In the genomic region with DNA sequence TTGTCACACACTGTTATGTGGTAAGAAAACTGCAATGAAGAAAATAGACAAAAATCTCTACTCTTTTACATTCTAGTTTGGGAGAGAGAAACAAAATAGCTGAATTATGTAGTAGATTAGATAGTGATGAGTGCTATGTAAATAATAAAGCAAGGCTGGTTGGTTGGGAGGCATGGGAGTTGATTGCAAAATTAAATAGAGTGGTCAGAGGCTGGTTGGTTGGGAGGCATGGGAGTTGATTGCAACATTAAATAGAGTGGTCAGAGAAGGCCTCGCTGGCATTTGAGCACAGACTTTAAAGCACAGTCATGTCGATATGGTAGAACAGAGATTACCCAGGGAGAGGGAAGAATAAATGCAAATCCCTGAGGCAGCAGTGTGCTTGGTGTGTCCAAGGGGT, we compare ENCODE assay signal across 16 cellular contexts. TPM values are rescaled to one million over a fixed set of nuclear protein-coding genes. Genes with fewer than 3 reads are reported as not detected.
DNase-seq lines count a peak whose midpoint lies in the region; ATAC-seq, FAIRE-seq and TF ChIP-seq lines count a peak whose summit lies in the region.
"Had no signal": no experiment of that assay in that cellular context is flagged by ENCODE, and none has a peak within 500 bp of the region (broad histone marks: within the 10 kb centered on the region; RNA-seq: fewer than 3 reads in every experiment).

No MANE protein-coding gene starts in this region.

- peak; percentile 87 for FAIRE-seq in HTR-8/SVneo (lab: Jason Lieb, UNC)

- H3K9me3 Mint-ChIP-seq in stimulated activated naive B cell treated with anti-CD40 and anti-IgM and Interleukin-4, amounts not matched to agents 10 μg/mL and 1 μg/mL and 100 μg/mL, for 72 hours, result peaks cover 0 to 4% of the 10 kb centered on the region in 2 donors

- no peaks in the 10 kb centered on the region for H3K9me2 ChIP-seq in SK-N-SH

- ATAC-seq in stimulated activated naive B cell treated with anti-CD40 and anti-IgM and Interleukin-4, amounts not matched to agents 10 μg/mL and 1 μg/mL and 100 μg/mL, for 72 hours (replicated peaks), result no peak
- no peak for ATAC-seq in HG03521 (IDR thresholded peaks at IDR 0.05; ENCODE audit: unreplicated experiment)
- ATAC-seq: CD8-positive, alpha-beta T cell; Panc1 had no signal

- H3K9ac ChIP-seq in liver (ENCODE audit: low read depth in 1 of 2, low read length in 2 of 2), result no peak overlapping the region
- no peak overlapping the region for H3K9ac ChIP-seq in SK-N-SH

- H3K36me3 Mint-ChIP-seq in stimulated activated naive B cell treated with anti-CD40 and anti-IgM and Interleukin-4, amounts not matched to agents 10 μg/mL and 1 μg/mL and 100 μg/mL, for 72 hours, result peaks cover 43 to 49% of the 10 kb centered on the region in 2 donors

- peaks cover 11% of the 10 kb centered on the region for H3K79me2 ChIP-seq in SK-N-SH (ENCODE audit: insufficient read depth)

- CTCF ChIA-PET in SK-N-SH (lab: Yijun Ruan, JAX), result interaction anchor here (0.7 kb wide), 1 partner anchor 38 kb away, joined by 3 read pairs; no protein-coding TSS in a partner anchor

- TF ChIP-seq CTCF in liver (IDR thresholded peaks at IDR 0.05; ENCODE audit: low read depth, low read length, missing input control) (no peak), SK-N-SH (IDR thresholded peaks at IDR 0.05) (no peak)

- H3F3A ChIP-seq in SK-N-SH (replicated peaks; ENCODE audit: insufficient read depth), result peaks cover 16% of the 10 kb centered on the region

- H2AFZ ChIP-seq in SK-N-SH (ENCODE audit: low read depth), result no peak overlapping the region

- no peaks in the 10 kb centered on the region for H3K27me3 Mint-ChIP-seq in stimulated activated naive B cell treated with anti-CD40 and anti-IgM and Interleukin-4, amounts not matched to agents 10 μg/mL and 1 μg/mL and 100 μg/mL, for 72 hours

- H3K27me3 ChIP-seq in liver (ENCODE audit: control insufficient read depth in 4 of 4, insufficient read depth in 4 of 4, low read length in 3 of 4) (no peaks in the 10 kb centered on the region), SK-N-SH (ENCODE audit: insufficient read depth) (no peaks in the 10 kb centered on the region)
- H3K27me3 ChIP-seq: BE2C had no signal

- no peak overlapping the region for H3K4me3 Mint-ChIP-seq in stimulated activated naive B cell treated with anti-CD40 and anti-IgM and Interleukin-4, amounts not matched to agents 10 μg/mL and 1 μg/mL and 100 μg/mL, for 72 hours
- H3K4me3 Mint-ChIP-seq: CD8-positive, alpha-beta T cell had no signal

- TF ChIP-seq EP300 in SK-N-SH (IDR thresholded peaks at IDR 0.05; ENCODE audit: borderline replicate concordance in 1 of 2, low read depth in 1 of 2, low read length in 1 of 2), result no peak

- H3K36me3 ChIP-seq in liver (ENCODE audit: control insufficient read depth in 4 of 4, insufficient read depth in 3 of 4, low read depth in 1 of 4, low read length in 3 of 4) (peaks cover 0 to 24% (median 5%) of the 10 kb centered on the region in 4 donors), SK-N-SH (replicated peaks in 1 of 2; ENCODE audit: control insufficient read depth in 1 of 2, insufficient read depth in 2 of 2, low read length in 1 of 2) (peaks cover 27 to 69% of the 10 kb centered on the region in 2 experiments)

- H4K20me1 ChIP-seq in SK-N-SH (ENCODE audit: insufficient read depth), result no peaks in the 10 kb centered on the region

- H3K9me3 ChIP-seq in liver (ENCODE audit: control insufficient read depth in 4 of 4, low read length in 3 of 4), result no peaks in the 10 kb centered on the region
- H3K9me3 ChIP-seq in SK-N-SH, result peaks cover 5% of the 10 kb centered on the region; the same call in 1 of the 2 replicates
- H3K9me3 ChIP-seq: BE2C had no signal

- WGBS in liver, result 36% methylated on average over 2 of the region's 2 CpGs
- 94% methylated on average over 2 of the region's 2 CpGs for WGBS in SK-N-SH (ENCODE audit: low lambda C conversion rate)

- H3K4me1 ChIP-seq in liver (ENCODE audit: control insufficient read depth in 4 of 4, insufficient read depth in 4 of 4, low read length in 3 of 4), result peaks cover 14 to 63% (median 48%) of the 10 kb centered on the region in 4 donors
- H3K4me1 ChIP-seq in SK-N-SH (ENCODE audit: control insufficient read depth in 1 of 2, insufficient read depth in 2 of 2, low read depth in 1 of 2, low read length in 1 of 2), result 0 out of 4 replicates have a peak, but pooled peaks cover 0 to 2% of the 10 kb centered on the region in 2 experiments

- no peak overlapping the region for H3K27ac ChIP-seq in liver (ENCODE audit: low read depth in 1 of 2, low read length in 2 of 2)
- no peak overlapping the region for H3K27ac ChIP-seq in SK-N-SH (ENCODE audit: low read depth in 2 of 2, low read length in 1 of 2)
- H3K27ac ChIP-seq: HL-60 had no signal

- POLR2A ChIA-PET in SK-N-SH (lab: Yijun Ruan, JAX), result no interaction called here

- peak overlapping the region; percentile 26 for H3K27ac Mint-ChIP-seq in stimulated activated naive B cell treated with anti-CD40 and anti-IgM and Interleukin-4, amounts not matched to agents 10 μg/mL and 1 μg/mL and 100 μg/mL, for 72 hours
- H3K27ac Mint-ChIP-seq: CD8-positive, alpha-beta T cell had no signal

- H3K4me2 ChIP-seq in SK-N-SH, result no peak overlapping the region

- H3K4me3 ChIP-seq in liver (ENCODE audit: low read depth in 1 of 3, low read length in 3 of 3), result no peak overlapping the region
- H3K4me3 ChIP-seq in SK-N-SH (ENCODE audit: low read depth in 2 of 2, low read length in 1 of 2), result no peak overlapping the region

- TF ChIP-seq RAD21 in liver (IDR thresholded peaks at IDR 0.05), result peak; percentile 32 to 34
- TF ChIP-seq RAD21 in SK-N-SH (IDR thresholded peaks at IDR 0.05; ENCODE audit: low read length), result no peak

- DNase-seq in HTR-8/SVneo (ENCODE audit: insufficient read length, low spot score) (no peak), amniotic epithelial cell (ENCODE audit: low read depth) (peak; percentile 97), SK-N-SH (no peak)
- no peak for DNase-seq in stimulated activated naive B cell treated with anti-CD40 and anti-IgM and Interleukin-4, amounts not matched to agents 10 μg/mL and 1 μg/mL and 100 μg/mL, for 72 hours
- no peak for DNase-seq in stimulated activated CD4-positive, alpha-beta T cell treated with anti-CD3 and anti-CD28 coated beads, Interleukin-2, amount 100 ng/mL, for 24 hours
- DNase-seq: BE2C; CD8-positive, alpha-beta T cell; GOT3; KG1; NCI-H187 treated with DMSO at 0.1 percent for 48 hours; NCI-H446 treated with DMSO at 0.1 percent for 48 hours; Right ventricle myocardium superior had no signal

- peaks cover 0 to 3% of the 10 kb centered on the region in 2 donors for H3K4me1 Mint-ChIP-seq in stimulated activated naive B cell treated with anti-CD40 and anti-IgM and Interleukin-4, amounts not matched to agents 10 μg/mL and 1 μg/mL and 100 μg/mL, for 72 hours

TF ChIP-seq in liver, 16 proteins besides CTCF, POLR2A, EP300 and RAD21 (continues in another document):
- TF ChIP-seq, protein P1, sequence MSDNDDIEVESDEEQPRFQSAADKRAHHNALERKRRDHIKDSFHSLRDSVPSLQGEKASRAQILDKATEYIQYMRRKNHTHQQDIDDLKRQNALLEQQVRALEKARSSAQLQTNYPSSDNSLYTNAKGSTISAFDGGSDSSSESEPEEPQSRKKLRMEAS (IDR thresholded peaks at IDR 0.05), result peak; percentile 36
- TF ChIP-seq FOXA2 (IDR thresholded peaks at IDR 0.05) (peak; percentile 56), EGR1 (IDR thresholded peaks at IDR 0.05; ENCODE audit: low read depth in 2 of 2) (no peak), HNF4A (conservative IDR thresholded peaks at IDR 0.05) (peak; percentile 52 to 63), FOXA1 (IDR thresholded peaks at IDR 0.05) (no peak), GABPA (IDR thresholded peaks at IDR 0.05 in 1 of 2, conservative IDR thresholded peaks at IDR 0.05 in 1 of 2) (no peak), SP1 (IDR thresholded peaks at IDR 0.05) (peak; percentile 45), RXRA (IDR thresholded peaks at IDR 0.05) (peak in 1 of 2 donors; percentile 65), HNF4G (IDR thresholded peaks at IDR 0.05) (no peak), TAF1 (conservative IDR thresholded peaks at IDR 0.05) (no peak)

TF ChIP-seq in SK-N-SH, 30 proteins besides CTCF, POLR2A, EP300 and RAD21:
- no peak for TF ChIP-seq GABPA (IDR thresholded peaks at IDR 0.05; ENCODE audit: low read depth)
- no peak for TF ChIP-seq TCF12 (IDR thresholded peaks at IDR 0.05)
- no peak for TF ChIP-seq EZH2phosphoT487 (IDR thresholded peaks at IDR 0.05; ENCODE audit: borderline replicate concordance, low read depth)
- TF ChIP-seq TEAD4 (IDR thresholded peaks at IDR 0.05; ENCODE audit: borderline replicate concordance, insufficient read depth), result no peak

RNA-seq across cellular contexts. Expression of a gene that starts 22.4 kb away (rescaled TPM):
- 10 to 100 TPM; 10.4 to 15.0 TPM for total RNA-seq in liver
- polyA plus RNA-seq in liver (1 to 10 TPM; 6.5 to 8.2 TPM), SK-N-SH (2012; rRNA removed) (8.9 and 9.7 TPM in 2 replicates)
- polyA plus RNA-seq in SK-N-SH (2012; cell fraction: cytosol; rRNA removed), result 6.1 and 6.8 TPM in 2 replicates
- polyA plus RNA-seq in SK-N-SH (2012; cell fraction: nucleus; rRNA removed), result 12.6 and 16.1 TPM in 2 replicates
